ENCODE assay signal across 29 cellular contexts in the genomic region with DNA sequence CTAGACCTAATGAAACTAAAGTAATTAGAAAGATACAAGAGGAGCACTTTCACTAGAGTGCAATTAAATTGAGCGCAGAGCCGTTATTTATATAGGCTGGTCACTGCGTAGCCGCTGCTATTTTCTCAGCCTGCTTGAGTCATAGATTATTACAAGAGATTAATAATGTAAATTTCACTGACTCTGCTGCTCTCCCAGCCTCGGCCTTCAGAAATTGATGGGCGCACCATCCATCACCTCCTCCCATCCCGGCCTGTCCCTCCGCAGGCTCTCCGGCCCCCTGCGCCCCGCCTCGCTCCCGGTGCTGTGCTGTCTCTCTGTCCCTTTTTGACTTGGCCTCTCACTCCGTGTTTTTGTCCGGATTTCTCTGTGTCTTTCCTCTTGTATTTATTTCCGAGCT.
DNase-seq lines count a peak whose midpoint lies in the region; TF ChIP-seq lines count a peak whose summit lies in the region.
"Had no signal": no experiment of that assay in that cellular context is flagged by ENCODE, and none has a peak within 500 bp of the region (broad histone marks: within the 10 kb centered on the region; RNA-seq: fewer than 3 reads in every experiment).

No MANE protein-coding gene starts in this region.

- H3K9ac ChIP-seq in SK-N-SH, result peak overlapping the region; percentile 27; the same call in 1 of the 2 replicates
- H3K9ac ChIP-seq in colonic mucosa (ENCODE audit: low read depth in 2 of 2, low read length in 2 of 2), result no peak overlapping the region

- H3K4me1 ChIP-seq in SK-N-SH (ENCODE audit: control insufficient read depth in 1 of 2, insufficient read depth in 2 of 2, low read depth in 1 of 2, low read length in 1 of 2) (peaks cover 0 to 35% of the 10 kb centered on the region in 2 experiments; a peak in 2 of 4 replicates), colonic mucosa (no peaks in the 10 kb centered on the region)
- H3K4me1 ChIP-seq: Caco-2 had no signal

- H3K36me3 ChIP-seq in SK-N-SH (replicated peaks in 1 of 2; ENCODE audit: control insufficient read depth in 1 of 2, insufficient read depth in 2 of 2, low read length in 1 of 2) (no peaks in the 10 kb centered on the region), colonic mucosa (no peaks in the 10 kb centered on the region)
- H3K36me3 ChIP-seq: cardiac muscle cell had no signal

- H3K4me3 ChIP-seq in SK-N-SH (ENCODE audit: low read depth in 2 of 2, low read length in 1 of 2) (peak overlapping the region; percentile 36 to 54; a peak in 3 of 4 replicates), colonic mucosa (no peak overlapping the region)
- H3K4me3 ChIP-seq: cardiac muscle cell, coronary artery, smooth muscle cell had no signal

- peaks cover 21% of the 10 kb centered on the region for H3K27me3 Mint-ChIP-seq in nephron (ENCODE audit: low read depth)

- DNase-seq in NCI-H1092 treated with DMSO at 0.1 percent for 48 hours (lab: John Stamatoyannopoulos, UW) (peak; percentile 76), NCI-H1092 (lab: John Stamatoyannopoulos, UW) (no peak), NCI-H1417 treated with DMSO at 0.1 percent for 48 hours (lab: John Stamatoyannopoulos, UW) (peak; percentile 83), SK-N-SH (peak; percentile 80), AG08396 (ENCODE audit: low spot score) (no peak), activated T-cell treated with anti-CD3 and anti-CD28 coated beads for 4 hours (no peak), colonic mucosa (no peak)
- DNase-seq: 8988T; activated B cell treated with CpG ODN at 0.5 μM for 24 hours; activated CD4-positive, alpha-beta T cell treated with anti-CD3 and anti-CD28 coated beads, Interleukin-2, amount 50 U/mL, for 1 hour; activated naive CD8-positive, alpha-beta T cell treated with anti-CD3 and anti-CD28 coated beads, Interleukin-2, amount 10 ng/mL, durations not matched to agents 7 days and 5 days; activated T-cell treated with anti-CD3 and anti-CD28 coated beads, Interleukin-2, amount 50 U/mL, for 24 hours; Caco-2; DND-41; effector CD8-positive, alpha-beta T cell; erythroblast; GF-D8; immature natural killer cell; mesenchymal stem cell; right cardiac atrium; SIG-M5; stimulated activated CD4-positive, alpha-beta T cell treated with anti-CD3 and anti-CD28 coated beads, Interleukin-1b, Interleukin-23, amount 100 ng/mL, for 48 hours; stimulated activated naive CD4-positive, alpha-beta T cell treated with Interleukin-2 at 50 U/mL for 16 hours; T-helper 1 cell had no signal

- peak overlapping the region; percentile 82 for H3K4me2 ChIP-seq in SK-N-SH
- H3K4me2 ChIP-seq: smooth muscle cell had no signal

- no peaks in the 10 kb centered on the region for H4K20me1 ChIP-seq in SK-N-SH (ENCODE audit: insufficient read depth)

- TF ChIP-seq RAD21 in SK-N-SH (IDR thresholded peaks at IDR 0.05; ENCODE audit: low read length), result peak; percentile 8; the same call in 1 of the 2 replicates

- WGBS in SK-N-SH (ENCODE audit: low lambda C conversion rate), result 25% methylated on average over 16 of the region's 16 CpGs

- peaks cover 2% of the 10 kb centered on the region for H3K9me3 Mint-ChIP-seq in nephron
- H3K9me3 Mint-ChIP-seq: activated B cell treated with CpG ODN at 0.5 μM for 24 hours; activated naive CD8-positive, alpha-beta T cell treated with anti-CD3 and anti-CD28 coated beads, Interleukin-2, amount 10 ng/mL, durations not matched to agents 7 days and 5 days; activated T-cell treated with anti-CD3 and anti-CD28 coated beads, Interleukin-2, amount 50 U/mL, for 24 hours; immature natural killer cell had no signal

- intact Hi-C loops in colonic mucosa (cut with DNase I), result no loop called here

- peak in 1 of 2 experiments; percentile 46; a peak in 1 of 4 replicates for TF ChIP-seq EP300 in SK-N-SH (IDR thresholded peaks at IDR 0.05; ENCODE audit: borderline replicate concordance in 1 of 2, low read depth in 1 of 2, low read length in 1 of 2)

- peaks cover 27% of the 10 kb centered on the region for H3K4me1 Mint-ChIP-seq in nephron
- H3K4me1 Mint-ChIP-seq: activated B cell treated with CpG ODN at 0.5 μM for 24 hours; activated naive CD8-positive, alpha-beta T cell treated with anti-CD3 and anti-CD28 coated beads, Interleukin-2, amount 10 ng/mL, durations not matched to agents 7 days and 5 days; CD14-positive monocyte; immature natural killer cell had no signal

- H3K4me3 Mint-ChIP-seq in nephron, result peak overlapping the region in 2 of 3 experiments; percentile 4 to 19
- H3K4me3 Mint-ChIP-seq: activated B cell treated with CpG ODN at 0.5 μM for 24 hours; activated naive CD8-positive, alpha-beta T cell treated with anti-CD3 and anti-CD28 coated beads, Interleukin-2, amount 10 ng/mL, durations not matched to agents 7 days and 5 days; activated T-cell treated with anti-CD3 and anti-CD28 coated beads, Interleukin-2, amount 50 U/mL, for 24 hours; CD14-positive monocyte; immature natural killer cell had no signal

- no peaks in the 10 kb centered on the region for H3K9me3 ChIP-seq in SK-N-SH
- no peaks in the 10 kb centered on the region for H3K9me3 ChIP-seq in colonic mucosa
- H3K9me3 ChIP-seq: Caco-2 had no signal

- no peak for TF ChIP-seq CTCF in SK-N-SH (IDR thresholded peaks at IDR 0.05)
- TF ChIP-seq CTCF in nephron (IDR thresholded peaks at IDR 0.05; ENCODE audit: unreplicated experiment in 3 of 3), result no peak
- TF ChIP-seq CTCF in colonic mucosa (IDR thresholded peaks at IDR 0.05), result no peak

- no peaks in the 10 kb centered on the region for H3K79me2 ChIP-seq in SK-N-SH (ENCODE audit: insufficient read depth)

- H3K27me3 ChIP-seq in SK-N-SH (ENCODE audit: insufficient read depth), result peaks cover 7% of the 10 kb centered on the region; the same call in 1 of the 2 replicates
- no peaks in the 10 kb centered on the region for H3K27me3 ChIP-seq in colonic mucosa
- H3K27me3 ChIP-seq: cardiac muscle cell had no signal

- H3F3A ChIP-seq in SK-N-SH (replicated peaks; ENCODE audit: insufficient read depth), result no peaks in the 10 kb centered on the region

- CTCF ChIA-PET in SK-N-SH (lab: Yijun Ruan, JAX), result interaction anchor here (0.6 to 1.3 kb wide), 3 partner anchors 163 to 443 kb away, joined by 3 to 5 read pairs (median 4); no protein-coding TSS in a partner anchor

- H3K27ac ChIP-seq in SK-N-SH (ENCODE audit: low read depth in 2 of 2, low read length in 1 of 2), result peak overlapping the region; percentile 41 to 97; a peak in 3 of 4 replicates
- no peak overlapping the region for H3K27ac ChIP-seq in colonic mucosa
- H3K27ac ChIP-seq: cardiac muscle cell, coronary artery had no signal

- no peaks in the 10 kb centered on the region for H3K36me3 Mint-ChIP-seq in nephron (ENCODE audit: low read depth)
- H3K36me3 Mint-ChIP-seq: activated naive CD8-positive, alpha-beta T cell treated with anti-CD3 and anti-CD28 coated beads, Interleukin-2, amount 10 ng/mL, durations not matched to agents 7 days and 5 days; CD14-positive monocyte; immature natural killer cell had no signal

- POLR2A ChIA-PET in SK-N-SH (lab: Yijun Ruan, JAX), result interaction anchor here (0.7 to 1.7 kb wide), 4 partner anchors 10 to 408 kb away, joined by 3 to 6 read pairs (median 4); a partner anchor contains a TSS

- peak overlapping the region; percentile 17; the same call in 1 of the 2 replicates for H2AFZ ChIP-seq in SK-N-SH (ENCODE audit: low read depth)

- no peaks in the 10 kb centered on the region for H3K9me2 ChIP-seq in SK-N-SH

- H3K27ac Mint-ChIP-seq in nephron, result peak overlapping the region in 2 of 3 experiments; percentile 1 to 10
- H3K27ac Mint-ChIP-seq: activated B cell treated with CpG ODN at 0.5 μM for 24 hours; activated naive CD8-positive, alpha-beta T cell treated with anti-CD3 and anti-CD28 coated beads, Interleukin-2, amount 10 ng/mL, durations not matched to agents 7 days and 5 days; activated T-cell treated with anti-CD3 and anti-CD28 coated beads, Interleukin-2, amount 50 U/mL, for 24 hours; immature natural killer cell had no signal

TF ChIP-seq in SK-N-SH, 30 proteins besides CTCF, POLR2A, EP300 and RAD21:
- TF ChIP-seq, protein P1, sequence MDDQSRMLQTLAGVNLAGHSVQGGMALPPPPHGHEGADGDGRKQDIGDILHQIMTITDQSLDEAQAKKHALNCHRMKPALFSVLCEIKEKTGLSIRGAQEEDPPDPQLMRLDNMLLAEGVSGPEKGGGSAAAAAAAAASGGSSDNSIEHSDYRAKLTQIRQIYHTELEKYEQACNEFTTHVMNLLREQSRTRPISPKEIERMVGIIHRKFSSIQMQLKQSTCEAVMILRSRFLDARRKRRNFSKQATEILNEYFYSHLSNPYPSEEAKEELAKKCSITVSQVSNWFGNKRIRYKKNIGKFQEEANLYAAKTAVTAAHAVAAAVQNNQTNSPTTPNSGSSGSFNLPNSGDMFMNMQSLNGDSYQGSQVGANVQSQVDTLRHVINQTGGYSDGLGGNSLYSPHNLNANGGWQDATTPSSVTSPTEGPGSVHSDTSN (IDR thresholded peaks at IDR 0.05), result peak; percentile 53
- TF ChIP-seq, protein P2, sequence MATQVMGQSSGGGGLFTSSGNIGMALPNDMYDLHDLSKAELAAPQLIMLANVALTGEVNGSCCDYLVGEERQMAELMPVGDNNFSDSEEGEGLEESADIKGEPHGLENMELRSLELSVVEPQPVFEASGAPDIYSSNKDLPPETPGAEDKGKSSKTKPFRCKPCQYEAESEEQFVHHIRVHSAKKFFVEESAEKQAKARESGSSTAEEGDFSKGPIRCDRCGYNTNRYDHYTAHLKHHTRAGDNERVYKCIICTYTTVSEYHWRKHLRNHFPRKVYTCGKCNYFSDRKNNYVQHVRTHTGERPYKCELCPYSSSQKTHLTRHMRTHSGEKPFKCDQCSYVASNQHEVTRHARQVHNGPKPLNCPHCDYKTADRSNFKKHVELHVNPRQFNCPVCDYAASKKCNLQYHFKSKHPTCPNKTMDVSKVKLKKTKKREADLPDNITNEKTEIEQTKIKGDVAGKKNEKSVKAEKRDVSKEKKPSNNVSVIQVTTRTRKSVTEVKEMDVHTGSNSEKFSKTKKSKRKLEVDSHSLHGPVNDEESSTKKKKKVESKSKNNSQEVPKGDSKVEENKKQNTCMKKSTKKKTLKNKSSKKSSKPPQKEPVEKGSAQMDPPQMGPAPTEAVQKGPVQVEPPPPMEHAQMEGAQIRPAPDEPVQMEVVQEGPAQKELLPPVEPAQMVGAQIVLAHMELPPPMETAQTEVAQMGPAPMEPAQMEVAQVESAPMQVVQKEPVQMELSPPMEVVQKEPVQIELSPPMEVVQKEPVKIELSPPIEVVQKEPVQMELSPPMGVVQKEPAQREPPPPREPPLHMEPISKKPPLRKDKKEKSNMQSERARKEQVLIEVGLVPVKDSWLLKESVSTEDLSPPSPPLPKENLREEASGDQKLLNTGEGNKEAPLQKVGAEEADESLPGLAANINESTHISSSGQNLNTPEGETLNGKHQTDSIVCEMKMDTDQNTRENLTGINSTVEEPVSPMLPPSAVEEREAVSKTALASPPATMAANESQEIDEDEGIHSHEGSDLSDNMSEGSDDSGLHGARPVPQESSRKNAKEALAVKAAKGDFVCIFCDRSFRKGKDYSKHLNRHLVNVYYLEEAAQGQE (IDR thresholded peaks at IDR 0.05; ENCODE audit: low read depth, low read length), result no peak
- peak; percentile 49 for TF ChIP-seq GATA2 (CRISPR knock-in tag; IDR thresholded peaks at IDR 0.05)
TF ChIP-seq in SK-N-SH: peak in this region for 2.

Comparison
In these comparisons a context has a peak if more than half of its experiments do, and no peak if none do; other contexts are left out.
1. DNase-seq: peak in NCI-H1092 treated with DMSO at 0.1 percent for 48 hours (single experiment), NCI-H1417 treated with DMSO at 0.1 percent for 48 hours (single experiment) and SK-N-SH (single experiment); none in NCI-H1092 (single experiment), AG08396 (single experiment), activated T-cell treated with anti-CD3 and anti-CD28 coated beads for 4 hours (single experiment) and colonic mucosa (single experiment).